Comparison of ENCODE assay signal across 2 cellular contexts in the genomic region with DNA sequence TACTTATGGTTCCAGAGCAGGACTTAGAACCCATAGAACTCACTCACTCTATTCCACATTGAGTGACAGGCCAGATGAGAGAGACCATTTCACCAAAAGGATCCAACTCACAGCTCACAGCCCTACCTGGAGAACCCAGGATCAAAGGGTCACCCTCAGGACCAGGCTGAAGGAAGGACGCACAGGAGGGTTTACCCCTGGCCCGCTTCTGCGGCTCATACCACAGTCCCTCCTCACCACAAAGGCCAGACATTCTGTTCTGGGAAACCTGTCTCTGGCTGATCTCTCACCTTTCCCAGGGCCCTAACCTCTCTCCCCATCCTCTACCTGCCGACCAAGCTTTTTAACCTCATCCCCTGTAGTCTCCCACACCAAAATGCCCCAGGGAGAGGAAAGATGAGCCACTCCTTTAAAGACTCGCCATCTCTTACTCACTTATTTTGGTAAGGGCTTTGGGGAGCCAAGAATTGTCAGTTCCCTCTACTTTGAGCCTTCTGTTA.
TF ChIP-seq lines count a peak whose summit lies in the region.

No MANE protein-coding gene starts in this region.

TF ChIP-seq in PFSK-1, 5 proteins besides CTCF, POLR2A, EP300 and RAD21:
- TF ChIP-seq POLR2AphosphoS5 (IDR thresholded peaks at IDR 0.05; ENCODE audit: low read depth, low read length) (peak; percentile 41), SIN3A (IDR thresholded peaks at IDR 0.05; ENCODE audit: borderline replicate concordance, insufficient read depth, low read length) (no peak)

TF ChIP-seq in K562, 482 proteins besides CTCF, POLR2A, EP300 and RAD21:
- TF ChIP-seq RFX5 (IDR thresholded peaks at IDR 0.05; ENCODE audit: low read depth, low read length) (no peak), SMAD2 (IDR thresholded peaks at IDR 0.05; ENCODE audit: low read depth, low read length) (no peak), SUPT5H (IDR thresholded peaks at IDR 0.05) (peak; percentile 63; the same call in 1 of the 2 replicates), POLR2AphosphoS5 (IDR thresholded peaks at IDR 0.05; ENCODE audit: control insufficient read depth, insufficient read depth, low read depth, low read length) (peak; percentile 68), PRPF4 (IDR thresholded peaks at IDR 0.05; ENCODE audit: insufficient read depth, low read depth, low read length, poor library complexity, severe bottlenecking) (no peak)
- TF ChIP-seq, protein P1, sequence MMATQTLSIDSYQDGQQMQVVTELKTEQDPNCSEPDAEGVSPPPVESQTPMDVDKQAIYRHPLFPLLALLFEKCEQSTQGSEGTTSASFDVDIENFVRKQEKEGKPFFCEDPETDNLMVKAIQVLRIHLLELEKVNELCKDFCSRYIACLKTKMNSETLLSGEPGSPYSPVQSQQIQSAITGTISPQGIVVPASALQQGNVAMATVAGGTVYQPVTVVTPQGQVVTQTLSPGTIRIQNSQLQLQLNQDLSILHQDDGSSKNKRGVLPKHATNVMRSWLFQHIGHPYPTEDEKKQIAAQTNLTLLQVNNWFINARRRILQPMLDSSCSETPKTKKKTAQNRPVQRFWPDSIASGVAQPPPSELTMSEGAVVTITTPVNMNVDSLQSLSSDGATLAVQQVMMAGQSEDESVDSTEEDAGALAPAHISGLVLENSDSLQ (IDR thresholded peaks at IDR 0.05), result peak; percentile 65; the same call in 1 of the 2 replicates
